23 cellular contexts compared by ENCODE assay signal in genomic region chr5:134794819-134795218, GRCh38.
"Had no signal": no experiment of that assay in that cellular context is flagged by ENCODE, and none has a peak within 500 bp of the region (broad histone marks: within the 10 kb centered on the region; RNA-seq: fewer than 3 reads in every experiment).

No MANE protein-coding gene starts in this region.

- ATAC-seq: heart right ventricle; left cardiac atrium; left lung; naive thymus-derived CD4-positive, alpha-beta T cell; right lobe of liver; stimulated activated naive CD8-positive, alpha-beta T cell treated with anti-CD3 and anti-CD28 coated beads, Interleukin-15, amount 100 ng/mL, for 72 hours had no signal

- H3K4me1 Mint-ChIP-seq: endodermal cell; nephron; neural progenitor cell; stimulated activated naive CD8-positive, alpha-beta T cell treated with anti-CD3 and anti-CD28 coated beads, Interleukin-15, amount 100 ng/mL, for 72 hours had no signal

- H3K9me3 Mint-ChIP-seq: dendritic cell treated with granulocyte-macrophage colony-stimulating factor and Interleukin-4, amounts not matched to agents 40 ng/mL and 50 ng/mL, for 4 days; endodermal cell; naive thymus-derived CD4-positive, alpha-beta T cell; nephron; neural progenitor cell; stimulated activated naive CD8-positive, alpha-beta T cell treated with anti-CD3 and anti-CD28 coated beads, Interleukin-15, amount 100 ng/mL, for 72 hours had no signal

- H3K4me3 Mint-ChIP-seq: dendritic cell treated with granulocyte-macrophage colony-stimulating factor and Interleukin-4, amounts not matched to agents 40 ng/mL and 50 ng/mL, for 4 days; endodermal cell; naive thymus-derived CD4-positive, alpha-beta T cell; nephron; neural progenitor cell; stimulated activated naive CD8-positive, alpha-beta T cell treated with anti-CD3 and anti-CD28 coated beads, Interleukin-15, amount 100 ng/mL, for 72 hours had no signal

- H3K27ac Mint-ChIP-seq: dendritic cell treated with granulocyte-macrophage colony-stimulating factor and Interleukin-4, amounts not matched to agents 40 ng/mL and 50 ng/mL, for 4 days; nephron; neural progenitor cell had no signal

- DNase-seq: effector CD8-positive, alpha-beta T cell; endodermal cell; erythroblast; esophagus squamous epithelium; foreskin melanocyte; glutamatergic neuron; heart right ventricle; hippocampal formation; left cardiac atrium; left lung; midbrain; naive thymus-derived CD4-positive, alpha-beta T cell; right lobe of liver; small intestine; stimulated activated CD4-positive, alpha-beta T cell treated with anti-CD3 and anti-CD28 coated beads, Interleukin-15, amount 100 ng/mL, for 24 hours; stimulated activated CD4-positive, alpha-beta T cell treated with anti-CD3 and anti-CD28 coated beads, Interleukin-2, amount 100 ng/mL, for 48 hours; stimulated activated naive CD4-positive, alpha-beta T cell; stimulated activated naive CD8-positive, alpha-beta T cell treated with anti-CD3 and anti-CD28 coated beads, Interleukin-15, amount 100 ng/mL, for 72 hours; transverse colon had no signal

- H3K27me3 Mint-ChIP-seq: dendritic cell treated with granulocyte-macrophage colony-stimulating factor and Interleukin-4, amounts not matched to agents 40 ng/mL and 50 ng/mL, for 4 days; naive thymus-derived CD4-positive, alpha-beta T cell; progenitor cell of endocrine pancreas; stimulated activated naive CD8-positive, alpha-beta T cell treated with anti-CD3 and anti-CD28 coated beads, Interleukin-15, amount 100 ng/mL, for 72 hours had no signal
